In genomic region chr2:11355194-11356053, GRCh38 we compare ENCODE assay signal across 16 cellular contexts. TPM values are rescaled to one million over a fixed set of nuclear protein-coding genes. Genes with fewer than 3 reads are reported as not detected.
A peak's percentile ranks its signal among the peaks of the same experiment; 100 is the strongest.
DNase-seq lines count a peak whose midpoint lies in the region; ATAC-seq and TF ChIP-seq lines count a peak whose summit lies in the region.
"Had no signal": no experiment of that assay in that cellular context is flagged by ENCODE, and none has a peak within 500 bp of the region (broad histone marks: within the 10 kb centered on the region; RNA-seq: fewer than 3 reads in every experiment).

No MANE protein-coding gene starts in this region.

- TF ChIP-seq CTCF in psoas muscle (IDR thresholded peaks at IDR 0.05) (no peak), left lung (IDR thresholded peaks at IDR 0.05) (no peak), GM20000 (IDR thresholded peaks at IDR 0.05; ENCODE audit: extremely low read depth, missing control alignments) (no peak), GM10248 (IDR thresholded peaks at IDR 0.05; ENCODE audit: control extremely low read depth, extremely low read depth, low read depth, missing control alignments) (no peak)

- no peak overlapping the region for H3K4me2 ChIP-seq in Karpas-422 (ENCODE audit: low read depth, low read length, poor library complexity, severe bottlenecking)

- H3K4me3 ChIP-seq in Karpas-422 (ENCODE audit: low read length) (no peak overlapping the region), psoas muscle (no peak overlapping the region), left lung (no peak overlapping the region)

- H3K36me3 ChIP-seq in Karpas-422 (ENCODE audit: insufficient read depth, low read length): no peaks in the 10 kb centered on the region
- H3K36me3 ChIP-seq in psoas muscle (ENCODE audit: insufficient read depth in 1 of 2, low read depth in 1 of 2): no peaks in the 10 kb centered on the region
- H3K36me3 ChIP-seq in left lung: no peaks in the 10 kb centered on the region
- H3K36me3 ChIP-seq: BE2C had no signal

- H3K9me3 ChIP-seq in Karpas-422 (ENCODE audit: low read length) (no peaks in the 10 kb centered on the region), psoas muscle (no peaks in the 10 kb centered on the region), left lung (no peaks in the 10 kb centered on the region)
- H3K9me3 ChIP-seq: BE2C had no signal

- ATAC-seq in left lobe of liver: no peak
- ATAC-seq in psoas muscle: peak in 1 of 4 donors; percentile 15
- no peak for ATAC-seq in left lung

- DNase-seq in ELF-1 (ENCODE audit: low read depth, low spot score) (peak; percentile 40), Karpas-422 (peak; percentile 12), left lobe of liver (ENCODE audit: low spot score) (peak; percentile 27), psoas muscle (no peak), left lung (no peak), GM20000 (ENCODE audit: low spot score) (no peak), GM10248 (ENCODE audit: extremely low spot score) (no peak)
- DNase-seq: BE2C; CD4-positive, alpha-beta memory T cell; DMS153; DMS79 treated with DMSO at 0.1 percent for 48 hours; EL; GDM1; H7; KBM-7 had no signal

- WGBS in psoas muscle, 3 donors: 73 to 87% (median 77%) methylated on average over 11 of the region's 11 CpGs

- intact Hi-C loops in psoas muscle (cut with DNase I) (no loop called here), left lung (cut with DNase I) (no loop called here)

- H3K27ac ChIP-seq in Karpas-422 (ENCODE audit: low read length) (no peak overlapping the region), psoas muscle (peak overlapping the region; percentile 85), left lung (no peak overlapping the region)
- H3K27ac ChIP-seq: C4-2B had no signal

- CTCF ChIA-PET in GM10248 (lab: Yijun Ruan, JAX): no interaction called here

- H3K27me3 ChIP-seq in Karpas-422 (ENCODE audit: low read length) (no peaks in the 10 kb centered on the region), psoas muscle (ENCODE audit: insufficient read depth in 3 of 3, low read length in 2 of 3) (no peaks in the 10 kb centered on the region), left lung (no peaks in the 10 kb centered on the region)
- H3K27me3 ChIP-seq: BE2C had no signal

- H2AFZ ChIP-seq in Karpas-422 (ENCODE audit: low read length): no peak overlapping the region

- no peaks in the 10 kb centered on the region for H3K4me1 ChIP-seq in Karpas-422 (ENCODE audit: low read length)
- H3K4me1 ChIP-seq in psoas muscle: peaks cover 27% of the 10 kb centered on the region
- H3K4me1 ChIP-seq in left lung: peaks cover 6 to 15% of the 10 kb centered on the region in 2 donors
- H3K4me1 ChIP-seq: BE2C had no signal

- no peaks in the 10 kb centered on the region for H3K9me2 ChIP-seq in Karpas-422 (replicated peaks; ENCODE audit: insufficient read depth, low read length)

- no peaks in the 10 kb centered on the region for H4K20me1 ChIP-seq in Karpas-422 (ENCODE audit: insufficient read depth, low read depth, low read length)

- POLR2A ChIA-PET in GM10248 (lab: Yijun Ruan, JAX): no interaction called here

- H3K79me2 ChIP-seq in Karpas-422 (ENCODE audit: low read length): no peaks in the 10 kb centered on the region

- H3K9ac ChIP-seq in Karpas-422 (ENCODE audit: low read length): no peak overlapping the region

RNA-seq across cellular contexts. Expression of gene ROCK2, which starts 11.0 kb away (rescaled TPM):
- 7.4 and 14.2 TPM in 2 replicates for total RNA-seq in Karpas-422 (2014; rRNA removed; shearing (Covaris generic); ENCODE audit: low replicate concordance)
- 12.0 TPM for total RNA-seq in left lobe of liver
- total RNA-seq in psoas muscle: 10 to 100 TPM; 59.9 to 80.1 (median 62.4) TPM
- polyA plus RNA-seq in psoas muscle: 10 to 100 TPM; 12.1 to 84.4 (median 25.8) TPM
- 10 to 100 TPM; 49.4 to 59.0 TPM for total RNA-seq in left lung

Comparison
In these comparisons a context has a peak if more than half of its experiments do, and no peak if none do; other contexts are left out.
1. DNase-seq: peak in ELF-1 (single experiment), Karpas-422 (single experiment) and left lobe of liver (single experiment); none in psoas muscle (0 of 2), left lung (0 of 2), GM20000 (single experiment) and GM10248 (single experiment).